5 cellular contexts compared by ENCODE assay signal in genomic region chr1:100229681-100230443, GRCh38.
"Had no signal": no experiment of that assay in that cellular context is flagged by ENCODE, and none has a peak within 500 bp of the region (broad histone marks: within the 10 kb centered on the region; RNA-seq: fewer than 3 reads in every experiment).

No MANE protein-coding gene starts in this region.

- H3K27ac ChIP-seq: ovary had no signal

- H3K36me3 ChIP-seq: ovary had no signal

- H3K9me3 ChIP-seq: ovary had no signal

- H3K4me3 ChIP-seq: ovary had no signal

- DNase-seq: activated T-cell treated with anti-CD3 and anti-CD28 coated beads, Interleukin-2, amount 50 U/mL, for 48 hours; left colon; ovary; stimulated activated CD4-positive, alpha-beta T cell treated with anti-CD3 and anti-CD28 coated beads, Interleukin-4, amount 100 ng/mL, for 4 hours; SW 1271 had no signal

- ATAC-seq: left colon had no signal

- H3K27me3 ChIP-seq: ovary had no signal
